ENCODE assay signal across 1 cellular context in the genomic region with DNA sequence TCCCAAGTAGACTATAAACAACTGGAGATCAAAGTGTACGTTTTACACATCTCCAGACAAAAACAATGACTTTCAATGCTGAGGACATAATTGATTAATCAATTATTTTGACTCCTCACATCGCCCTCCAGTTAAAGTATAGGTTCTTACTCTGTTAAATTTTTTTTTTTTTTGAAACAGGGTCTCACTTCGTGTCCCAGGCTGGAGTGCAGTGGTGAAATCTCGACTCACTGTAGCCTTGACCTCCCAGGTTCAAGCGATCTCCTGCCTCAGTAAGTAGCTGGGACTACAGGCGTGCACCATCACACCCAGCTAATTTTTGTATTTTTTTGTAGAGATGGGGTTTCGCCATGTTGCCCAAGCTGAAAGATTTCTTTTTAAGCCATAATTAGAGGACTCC.
TF ChIP-seq lines count a peak whose summit lies in the region.

No MANE protein-coding gene starts in this region.

TF ChIP-seq in H1, 55 proteins besides CTCF, POLR2A, EP300 and RAD21:
- TF ChIP-seq, protein P1, sequence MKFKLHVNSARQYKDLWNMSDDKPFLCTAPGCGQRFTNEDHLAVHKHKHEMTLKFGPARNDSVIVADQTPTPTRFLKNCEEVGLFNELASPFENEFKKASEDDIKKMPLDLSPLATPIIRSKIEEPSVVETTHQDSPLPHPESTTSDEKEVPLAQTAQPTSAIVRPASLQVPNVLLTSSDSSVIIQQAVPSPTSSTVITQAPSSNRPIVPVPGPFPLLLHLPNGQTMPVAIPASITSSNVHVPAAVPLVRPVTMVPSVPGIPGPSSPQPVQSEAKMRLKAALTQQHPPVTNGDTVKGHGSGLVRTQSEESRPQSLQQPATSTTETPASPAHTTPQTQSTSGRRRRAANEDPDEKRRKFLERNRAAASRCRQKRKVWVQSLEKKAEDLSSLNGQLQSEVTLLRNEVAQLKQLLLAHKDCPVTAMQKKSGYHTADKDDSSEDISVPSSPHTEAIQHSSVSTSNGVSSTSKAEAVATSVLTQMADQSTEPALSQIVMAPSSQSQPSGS (IDR thresholded peaks at IDR 0.05; ENCODE audit: low read length), result no peak
- TF ChIP-seq HDAC6 (IDR thresholded peaks at IDR 0.05; ENCODE audit: low read depth, low read length) (no peak), TAF1 (IDR thresholded peaks at IDR 0.05; ENCODE audit: low read depth, low read length) (no peak), GTF2F1 (IDR thresholded peaks at IDR 0.05; ENCODE audit: borderline replicate concordance, low read depth, low read length) (no peak), KDM1A (IDR thresholded peaks at IDR 0.05; ENCODE audit: borderline replicate concordance, low read length) (no peak), FOSL1 (IDR thresholded peaks at IDR 0.05; ENCODE audit: insufficient read depth, low read depth, low read length) (no peak), SRF (IDR thresholded peaks at IDR 0.05; ENCODE audit: low read depth, low read length) (no peak), SIN3A (conservative IDR thresholded peaks at IDR 0.05 in 1 of 2, IDR thresholded peaks at IDR 0.05 in 1 of 2; ENCODE audit: low read depth in 1 of 2, low read length in 2 of 2) (no peak), CEBPB (IDR thresholded peaks at IDR 0.05; ENCODE audit: low read depth, low read length) (no peak), KDM4A (IDR thresholded peaks at IDR 0.05; ENCODE audit: low read depth, low read length, severe bottlenecking) (no peak), CBX5 (IDR thresholded peaks at IDR 0.05; ENCODE audit: low read depth, low read length) (no peak), HDAC2 (IDR thresholded peaks at IDR 0.05; ENCODE audit: borderline replicate concordance in 1 of 2, low read depth in 2 of 2, low read length in 2 of 2) (no peak), BRCA1 (IDR thresholded peaks at IDR 0.05; ENCODE audit: low read depth, low read length) (no peak), SP2 (IDR thresholded peaks at IDR 0.05; ENCODE audit: low read length) (no peak), RXRA (IDR thresholded peaks at IDR 0.05; ENCODE audit: insufficient read depth, low read depth, low read length) (no peak), SAP30 (IDR thresholded peaks at IDR 0.05; ENCODE audit: insufficient read depth, insufficient replicate concordance, low read length) (no peak)
- TF ChIP-seq, protein P2, sequence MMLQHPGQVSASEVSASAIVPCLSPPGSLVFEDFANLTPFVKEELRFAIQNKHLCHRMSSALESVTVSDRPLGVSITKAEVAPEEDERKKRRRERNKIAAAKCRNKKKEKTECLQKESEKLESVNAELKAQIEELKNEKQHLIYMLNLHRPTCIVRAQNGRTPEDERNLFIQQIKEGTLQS (IDR thresholded peaks at IDR 0.05; ENCODE audit: insufficient read depth, low read depth, low read length), result no peak
- TF ChIP-seq, protein P3, sequence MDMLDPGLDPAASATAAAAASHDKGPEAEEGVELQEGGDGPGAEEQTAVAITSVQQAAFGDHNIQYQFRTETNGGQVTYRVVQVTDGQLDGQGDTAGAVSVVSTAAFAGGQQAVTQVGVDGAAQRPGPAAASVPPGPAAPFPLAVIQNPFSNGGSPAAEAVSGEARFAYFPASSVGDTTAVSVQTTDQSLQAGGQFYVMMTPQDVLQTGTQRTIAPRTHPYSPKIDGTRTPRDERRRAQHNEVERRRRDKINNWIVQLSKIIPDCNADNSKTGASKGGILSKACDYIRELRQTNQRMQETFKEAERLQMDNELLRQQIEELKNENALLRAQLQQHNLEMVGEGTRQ (IDR thresholded peaks at IDR 0.05; ENCODE audit: low read length), result no peak
